ENCODE assay signal across 14 cellular contexts in the genomic region with DNA sequence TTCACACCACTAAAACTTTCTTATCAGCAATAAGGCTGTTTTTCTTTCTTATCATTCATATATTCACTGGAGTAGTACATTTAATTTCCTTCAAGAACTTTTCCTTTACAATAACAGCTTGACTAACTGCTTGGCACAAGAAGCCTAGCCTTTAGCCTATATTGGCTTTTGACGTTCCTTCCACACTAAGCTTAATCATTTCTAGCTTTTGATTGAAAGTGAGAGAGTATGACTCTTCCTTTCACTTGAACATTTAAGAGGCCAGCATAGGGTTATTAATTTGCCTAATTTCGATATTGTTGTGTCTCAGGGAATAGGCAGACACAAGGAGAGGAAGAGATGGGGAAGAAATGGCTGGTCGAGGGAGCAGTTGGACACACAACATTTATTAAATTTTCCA. TPM values are rescaled to one million over a fixed set of nuclear protein-coding genes. Genes with fewer than 3 reads are reported as not detected.
DNase-seq lines count a peak whose midpoint lies in the region; ATAC-seq and TF ChIP-seq lines count a peak whose summit lies in the region.
"Had no signal": no experiment of that assay in that cellular context is flagged by ENCODE, and none has a peak within 500 bp of the region (broad histone marks: within the 10 kb centered on the region; RNA-seq: fewer than 3 reads in every experiment).

No MANE protein-coding gene starts in this region.

- no peak for TF ChIP-seq POLR2A in spleen (IDR thresholded peaks at IDR 0.05)

- intact Hi-C loops in spleen (cut with DNase I; ENCODE audit: low total_unique reads), result no loop called here

- no peaks in the 10 kb centered on the region for H3K27me3 Mint-ChIP-seq in activated naive CD8-positive, alpha-beta T cell treated with anti-CD3 and anti-CD28 coated beads, Interleukin-2, amount 10 ng/mL, durations not matched to agents 7 days and 5 days
- H3K27me3 Mint-ChIP-seq: dendritic cell treated with granulocyte-macrophage colony-stimulating factor and Interleukin-4, amounts not matched to agents 40 ng/mL and 50 ng/mL, for 4 days; memory B cell had no signal

- H3K27me3 ChIP-seq in spleen (replicated peaks in 1 of 7), result no peaks in the 10 kb centered on the region
- no peaks in the 10 kb centered on the region for H3K27me3 ChIP-seq in WERI-Rb-1 (ENCODE audit: insufficient read depth, low read depth, severe bottlenecking)
- H3K27me3 ChIP-seq: ascending aorta had no signal

- peaks cover 62% of the 10 kb centered on the region for H3K4me1 Mint-ChIP-seq in activated naive CD8-positive, alpha-beta T cell treated with anti-CD3 and anti-CD28 coated beads, Interleukin-2, amount 10 ng/mL, durations not matched to agents 7 days and 5 days
- H3K4me1 Mint-ChIP-seq: memory B cell had no signal

- WGBS in spleen, 5 donors, result 55 to 75% (median 67%) methylated on average over 3 of the region's 3 CpGs

- H3K27ac Mint-ChIP-seq in activated naive CD8-positive, alpha-beta T cell treated with anti-CD3 and anti-CD28 coated beads, Interleukin-2, amount 10 ng/mL, durations not matched to agents 7 days and 5 days, result peak overlapping the region; percentile 60
- H3K27ac Mint-ChIP-seq: dendritic cell treated with granulocyte-macrophage colony-stimulating factor and Interleukin-4, amounts not matched to agents 40 ng/mL and 50 ng/mL, for 4 days; memory B cell had no signal

- H3K4me3 ChIP-seq in spleen (no peak overlapping the region), WERI-Rb-1 (ENCODE audit: low read depth, low read length) (no peak overlapping the region)
- H3K4me3 ChIP-seq: ascending aorta, smooth muscle cell had no signal

- TF ChIP-seq CTCF in spleen (IDR thresholded peaks at IDR 0.05 in 8 of 11, conservative IDR thresholded peaks at IDR 0.05 in 3 of 11) (no peak), WERI-Rb-1 (IDR thresholded peaks at IDR 0.05; ENCODE audit: low read depth, low read length) (no peak)

- peak overlapping the region; percentile 61 for H3K4me3 Mint-ChIP-seq in activated naive CD8-positive, alpha-beta T cell treated with anti-CD3 and anti-CD28 coated beads, Interleukin-2, amount 10 ng/mL, durations not matched to agents 7 days and 5 days
- H3K4me3 Mint-ChIP-seq: dendritic cell treated with granulocyte-macrophage colony-stimulating factor and Interleukin-4, amounts not matched to agents 40 ng/mL and 50 ng/mL, for 4 days; memory B cell had no signal

- DNase-seq in activated naive CD8-positive, alpha-beta T cell treated with anti-CD3 and anti-CD28 coated beads, Interleukin-2, amount 10 ng/mL, durations not matched to agents 7 days and 5 days, result no peak
- no peak for DNase-seq in spleen
- DNase-seq in WERI-Rb-1, result no peak
- DNase-seq: CD4-positive, CD25-positive, alpha-beta regulatory T cell; GDM1 had no signal

- peaks cover 0 to 10% (median 1%) of the 10 kb centered on the region in 6 donors for H3K4me1 ChIP-seq in spleen
- H3K4me1 ChIP-seq: ascending aorta had no signal

- no peaks in the 10 kb centered on the region for H3K36me3 ChIP-seq in spleen
- no peaks in the 10 kb centered on the region for H3K36me3 ChIP-seq in WERI-Rb-1
- H3K36me3 ChIP-seq: ascending aorta had no signal

- ATAC-seq in GM18861 (IDR thresholded peaks at IDR 0.05; ENCODE audit: unreplicated experiment) (peak; percentile 88), GM21381 (IDR thresholded peaks at IDR 0.05; ENCODE audit: unreplicated experiment) (peak; percentile 46), HG03196 (IDR thresholded peaks at IDR 0.05; ENCODE audit: unreplicated experiment) (peak; percentile 64), GM19324 (IDR thresholded peaks at IDR 0.05; ENCODE audit: low FRiP score, unreplicated experiment) (no peak)
- ATAC-seq in activated naive CD8-positive, alpha-beta T cell treated with anti-CD3 and anti-CD28 coated beads, Interleukin-2, amount 10 ng/mL, durations not matched to agents 7 days and 5 days (ENCODE audit: low read depth), result no peak

- H3K9me3 ChIP-seq in spleen (peaks cover 0 to 17% (median 7%) of the 10 kb centered on the region in 8 donors), WERI-Rb-1 (ENCODE audit: severe bottlenecking) (no peaks in the 10 kb centered on the region)

- H3K27ac ChIP-seq in spleen, result no peak overlapping the region
- H3K27ac ChIP-seq in WERI-Rb-1, result no peak overlapping the region
- H3K27ac ChIP-seq: ascending aorta had no signal

- POLR2A ChIA-PET in activated naive CD8-positive, alpha-beta T cell treated with anti-CD3 and anti-CD28 coated beads, Interleukin-2, amount 10 ng/mL, durations not matched to agents 7 days and 5 days (lab: Charles Lee), result no interaction called here

- peaks cover 11% of the 10 kb centered on the region for H3K9me3 Mint-ChIP-seq in activated naive CD8-positive, alpha-beta T cell treated with anti-CD3 and anti-CD28 coated beads, Interleukin-2, amount 10 ng/mL, durations not matched to agents 7 days and 5 days

- H3K36me3 Mint-ChIP-seq in activated naive CD8-positive, alpha-beta T cell treated with anti-CD3 and anti-CD28 coated beads, Interleukin-2, amount 10 ng/mL, durations not matched to agents 7 days and 5 days, result peaks cover 53% of the 10 kb centered on the region
- H3K36me3 Mint-ChIP-seq: CD4-positive, CD25-positive, alpha-beta regulatory T cell; memory B cell had no signal

RNA-seq across cellular contexts. Expression of gene THEMIS, which starts 23.6 kb away (rescaled TPM):
- total RNA-seq in activated naive CD8-positive, alpha-beta T cell treated with anti-CD3 and anti-CD28 coated beads, Interleukin-2, amount 10 ng/mL, durations not matched to agents 7 days and 5 days, result 100 to 1,000 TPM; 152 to 155 TPM
- 10 to 100 TPM; 10.6 to 17.8 (median 14.4) TPM for total RNA-seq in spleen
- polyA plus RNA-seq in spleen, result 1 to 10 TPM in 2 of 3 donors, under 1 TPM in 1; 0.80 to 1.9 (median 1.5) TPM
- total RNA-seq: ascending aorta, fibroblast of lung, smooth muscle cell had no signal
- polyA plus RNA-seq: fibroblast of lung, smooth muscle cell had no signal

Comparison
In these comparisons a context has a peak if more than half of its experiments do, and no peak if none do; other contexts are left out.
1. ATAC-seq: peak in GM18861 (single experiment), GM21381 (single experiment) and HG03196 (single experiment); none in activated naive CD8-positive, alpha-beta T cell treated with anti-CD3 and anti-CD28 coated beads, Interleukin-2, amount 10 ng/mL, durations not matched to agents 7 days and 5 days (single experiment) and GM19324 (single experiment).
2. RNA of gene THEMIS, which starts 23.6 kb away (total RNA-seq): 152 to 155 TPM in activated naive CD8-positive, alpha-beta T cell treated with anti-CD3 and anti-CD28 coated beads, Interleukin-2, amount 10 ng/mL, durations not matched to agents 7 days and 5 days; 10.6 to 17.8 TPM in spleen; every median in the first group is over 4 times any median in the second.